Comparison of ENCODE assay signal across 26 cellular contexts in genomic region chr21:46145159-46145839, GRCh38. TPM values are rescaled to one million over a fixed set of nuclear protein-coding genes. Genes with fewer than 3 reads are reported as not detected.
A peak's percentile ranks its signal among the peaks of the same experiment; 100 is the strongest.
DNase-seq lines count a peak whose midpoint lies in the region; ATAC-seq and TF ChIP-seq lines count a peak whose summit lies in the region.
"Had no signal": no experiment of that assay in that cellular context is flagged by ENCODE, and none has a peak within 500 bp of the region (broad histone marks: within the 10 kb centered on the region; RNA-seq: fewer than 3 reads in every experiment).

No MANE protein-coding gene starts in this region.

- peaks cover 7% of the 10 kb centered on the region for H3F3A ChIP-seq in PC-3 (ENCODE audit: low read length, unreplicated experiment)

- no peak overlapping the region for H3K27ac Mint-ChIP-seq in activated T-helper 17 cell treated with anti-CD3 and anti-CD28 coated beads, Interleukin-2, amount 50 U/mL, for 72 hours

- H3K9me3 ChIP-seq in HEK293 (ENCODE audit: control insufficient read depth, insufficient read depth, low read depth, low read length) (no peaks in the 10 kb centered on the region), sigmoid colon (no peaks in the 10 kb centered on the region), PC-3 (ENCODE audit: low read length) (no peaks in the 10 kb centered on the region)
- H3K9me3 ChIP-seq: ascending aorta, transverse colon had no signal

- H3K9ac ChIP-seq in PC-3 (ENCODE audit: low read length) = no peak overlapping the region
- H3K9ac ChIP-seq: KMS-11 had no signal

- no TSS peak for BruUV-seq in PC-3 (replicated peaks; lab: Mats Ljungman, UMichigan)

- TF ChIP-seq EP300 in sigmoid colon (IDR thresholded peaks at IDR 0.05) = no peak

- WGBS in sigmoid colon, 2 donors = 87 to 92% methylated on average over 51 of the region's 51 CpGs

- no peaks in the 10 kb centered on the region for H3K9me3 Mint-ChIP-seq in activated T-helper 17 cell treated with anti-CD3 and anti-CD28 coated beads, Interleukin-2, amount 50 U/mL, for 72 hours
- H3K9me3 Mint-ChIP-seq: activated naive CD4-positive, alpha-beta T cell treated with anti-CD3 and anti-CD28 coated beads, Interleukin-2, amount 10 ng/mL, durations not matched to agents 7 days and 5 days; activated T-cell treated with anti-CD3 and anti-CD28 coated beads, Interleukin-2, amount 50 U/mL, for 72 hours; stimulated activated naive CD8-positive, alpha-beta T cell treated with anti-CD3 and anti-CD28 coated beads, Interleukin-15, Interleukin-2, amounts not matched to agents 100 ng/mL and 50 ng/mL, for 24 hours had no signal

- H3K9me2 ChIP-seq in PC-3 (replicated peaks; ENCODE audit: low read length) = no peaks in the 10 kb centered on the region

- no peak for TF ChIP-seq CTCF in HEK293 (tag by site-specific recombination; IDR thresholded peaks at IDR 0.05)
- no peak for TF ChIP-seq CTCF in sigmoid colon (IDR thresholded peaks at IDR 0.05)
- no peak for TF ChIP-seq CTCF in PC-3 (conservative IDR thresholded peaks at IDR 0.05; ENCODE audit: low read depth, low read length)

- POLR2A ChIA-PET in HEK293 (lab: Yijun Ruan, JAX) (no interaction called here), PC-3 (lab: Charles Lee; ENCODE audit: unreplicated experiment) (no interaction called here)

- H3K27ac ChIP-seq in HEK293 (ENCODE audit: extremely low read depth, low read depth, low read length) (no peak overlapping the region), sigmoid colon (no peak overlapping the region), PC-3 (ENCODE audit: low read length) (no peak overlapping the region)
- H3K27ac ChIP-seq: ascending aorta, KMS-11, transverse colon had no signal

- TF ChIP-seq POLR2A in sigmoid colon (IDR thresholded peaks at IDR 0.05) = no peak

- H3K27me3 Mint-ChIP-seq in activated T-helper 17 cell treated with anti-CD3 and anti-CD28 coated beads, Interleukin-2, amount 50 U/mL, for 72 hours = no peaks in the 10 kb centered on the region

- H3K4me2 ChIP-seq in PC-3 (ENCODE audit: low read length) = no peak overlapping the region
- H3K4me2 ChIP-seq: KMS-11 had no signal

- no peaks in the 10 kb centered on the region for H4K20me1 ChIP-seq in PC-3 (ENCODE audit: low read length)

- no peak for ATAC-seq in activated T-helper 17 cell treated with anti-CD3 and anti-CD28 coated beads, Interleukin-2, amount 50 U/mL, for 72 hours (replicated peaks)
- ATAC-seq in left lobe of liver (peak; percentile 10), PC-3 (no peak)
- ATAC-seq: activated T-cell treated with anti-CD3 and anti-CD28 coated beads, Interleukin-2, amount 50 U/mL, for 72 hours; GM12878 had no signal

- no peaks in the 10 kb centered on the region for H3K4me1 Mint-ChIP-seq in activated T-helper 17 cell treated with anti-CD3 and anti-CD28 coated beads, Interleukin-2, amount 50 U/mL, for 72 hours

- H3K4me3 ChIP-seq in HEK293 (ENCODE audit: low read depth, low read length) (no peak overlapping the region), sigmoid colon (no peak overlapping the region), PC-3 (ENCODE audit: low read length) (no peak overlapping the region)
- H3K4me3 ChIP-seq: ascending aorta, GM12878, transverse colon had no signal

- H3K4me3 Mint-ChIP-seq in activated T-helper 17 cell treated with anti-CD3 and anti-CD28 coated beads, Interleukin-2, amount 50 U/mL, for 72 hours = peak overlapping the region; percentile 85
- H3K4me3 Mint-ChIP-seq: activated naive CD4-positive, alpha-beta T cell treated with anti-CD3 and anti-CD28 coated beads, Interleukin-2, amount 10 ng/mL, durations not matched to agents 7 days and 5 days; stimulated activated naive CD8-positive, alpha-beta T cell treated with anti-CD3 and anti-CD28 coated beads, Interleukin-15, Interleukin-2, amounts not matched to agents 100 ng/mL and 50 ng/mL, for 24 hours had no signal

- H2AFZ ChIP-seq in PC-3 (ENCODE audit: low read length) = no peak overlapping the region

- H3K4me1 ChIP-seq in HEK293 (ENCODE audit: control insufficient read depth, insufficient read depth, low read length) (0 out of 2 replicates have a peak, but pooled peaks cover 4% of the 10 kb centered on the region), sigmoid colon (peaks cover 0 to 10% (median 6%) of the 10 kb centered on the region in 4 donors), PC-3 (ENCODE audit: insufficient read depth, low read length) (peaks cover 5% of the 10 kb centered on the region; the same call in 1 of the 2 replicates)
- H3K4me1 ChIP-seq: ascending aorta had no signal

- H3K27me3 ChIP-seq in sigmoid colon = no peaks in the 10 kb centered on the region
- no peaks in the 10 kb centered on the region for H3K27me3 ChIP-seq in PC-3 (ENCODE audit: low read length)
- H3K27me3 ChIP-seq: ascending aorta, transverse colon had no signal

- no peaks in the 10 kb centered on the region for H3K36me3 Mint-ChIP-seq in activated T-helper 17 cell treated with anti-CD3 and anti-CD28 coated beads, Interleukin-2, amount 50 U/mL, for 72 hours (ENCODE audit: low read depth)
- H3K36me3 Mint-ChIP-seq: activated naive CD4-positive, alpha-beta T cell treated with anti-CD3 and anti-CD28 coated beads, Interleukin-2, amount 10 ng/mL, durations not matched to agents 7 days and 5 days had no signal

- intact Hi-C loops in sigmoid colon (cut with DNase I) = no loop called here
- intact Hi-C loops in PC-3 (cut with micrococcal nuclease) = loop anchor here (5.0 kb wide), 1 partner anchor 142 kb away; the partner anchor contains the start of genes MCM3AP and YBEY

- CTCF ChIA-PET in HEK293 (lab: Yijun Ruan, JAX) = no interaction called here
- CTCF ChIA-PET in PC-3 (lab: Charles Lee) = no interaction called here

- peak; percentile 52 for DNase-seq in left lobe of liver (ENCODE audit: low spot score)
- peak; percentile 66 for DNase-seq in sigmoid colon
- no peak for DNase-seq in PC-3
- no peak for DNase-seq in GM03348 (ENCODE audit: low spot score)
- DNase-seq in AG08396 (ENCODE audit: low spot score) = no peak
- no peak for DNase-seq in activated CD8-positive, alpha-beta memory T cell treated with anti-CD3 and anti-CD28 coated beads, Interleukin-2, amount 50 U/mL, for 48 hours
- DNase-seq: activated CD8-positive, alpha-beta memory T cell treated with anti-CD3 and anti-CD28 coated beads for 24 hours; activated naive CD4-positive, alpha-beta T cell treated with anti-CD3 and anti-CD28 coated beads, Interleukin-2, amount 10 ng/mL, durations not matched to agents 7 days and 5 days; activated T-cell treated with anti-CD3 and anti-CD28 coated beads, Interleukin-2, amount 50 U/mL, for 72 hours; central memory CD4-positive, alpha-beta T cell; DMS79; foreskin fibroblast; NCI-H187; SHP77; small intestine; stimulated activated CD4-positive, alpha-beta T cell treated with anti-CD3 and anti-CD28 coated beads, Interleukin-4, amount 100 ng/mL, for 1 hour; transverse colon had no signal

- H3K36me3 ChIP-seq in HEK293 (ENCODE audit: control insufficient read depth in 2 of 2, insufficient read depth in 1 of 2, low read length in 2 of 2) (no peaks in the 10 kb centered on the region), sigmoid colon (no peaks in the 10 kb centered on the region), PC-3 (ENCODE audit: low read depth, low read length) (no peaks in the 10 kb centered on the region)
- H3K36me3 ChIP-seq: ascending aorta, transverse colon had no signal

- no peaks in the 10 kb centered on the region for H3K79me2 ChIP-seq in PC-3 (ENCODE audit: low read length)

TF ChIP-seq in HEK293, 187 proteins besides CTCF, POLR2A, EP300 and RAD21:
- TF ChIP-seq ZNF112 (tag by site-specific recombination; IDR thresholded peaks at IDR 0.05) = no peak
- no peak for TF ChIP-seq PRDM1 (tag by site-specific recombination; IDR thresholded peaks at IDR 0.05)
- TF ChIP-seq KLF7 (tag by site-specific recombination; IDR thresholded peaks at IDR 0.05; ENCODE audit: borderline replicate concordance) = no peak
- TF ChIP-seq ZNF394 (tag by site-specific recombination; IDR thresholded peaks at IDR 0.05; ENCODE audit: borderline replicate concordance) = no peak
- peak; percentile 50; the same call in 1 of the 2 replicates for TF ChIP-seq ZBTB10 (tag by site-specific recombination; IDR thresholded peaks at IDR 0.05)
TF ChIP-seq in HEK293: peak in this region for 1.

RNA-seq across cellular contexts. Expression of gene FTCD, which starts 10.1 kb away (rescaled TPM):
- total RNA-seq in activated T-helper 17 cell treated with anti-CD3 and anti-CD28 coated beads, Interleukin-2, amount 50 U/mL, for 72 hours = under 1 TPM in 1 of 2 donors, not detected in 1; 0.24 TPM
- total RNA-seq in left lobe of liver = 668 TPM
- 1 to 10 TPM in 1 of 4 donors, not detected in 3; 1.4 TPM for total RNA-seq in sigmoid colon
- under 1 TPM in 1 of 3 donors, not detected in 2; 0.20 TPM for polyA plus RNA-seq in sigmoid colon
- total RNA-seq in PC-3 (2014; rRNA removed) = 0.40 and 0.58 TPM in 2 replicates
- total RNA-seq: epithelial cell of proximal tubule, lung microvascular endothelial cell, transverse colon had no signal

RNA-seq across cellular contexts. Expression of gene SPATC1L, which starts 39.0 kb away (rescaled TPM):
- 1 to 10 TPM; 3.8 to 6.7 TPM for total RNA-seq in activated T-helper 17 cell treated with anti-CD3 and anti-CD28 coated beads, Interleukin-2, amount 50 U/mL, for 72 hours
- total RNA-seq in left lobe of liver (0.40 TPM), sigmoid colon (10 to 100 TPM in 1 of 4 donors, 1 to 10 TPM in 2, under 1 TPM in 1; 0.95 to 18.3 (median 7.1) TPM), PC-3 (2014; rRNA removed) (41.7 and 49.5 TPM in 2 replicates)
- polyA plus RNA-seq in sigmoid colon = 10 to 100 TPM in 1 of 3 donors, 1 to 10 TPM in 2; 3.2 to 11.0 (median 7.8) TPM

RNA-seq across cellular contexts. Expression of gene COL6A2, which starts 47.4 kb away (rescaled TPM):
- total RNA-seq in activated T-helper 17 cell treated with anti-CD3 and anti-CD28 coated beads, Interleukin-2, amount 50 U/mL, for 72 hours = 10 to 100 TPM in 1 of 2 donors, 1 to 10 TPM in 1; 3.3 to 10.1 TPM
- total RNA-seq in left lobe of liver (34.9 TPM), sigmoid colon (1,000 to 10,000 TPM in 2 of 4 donors, 100 to 1,000 TPM in 2; 570 to 1,745 (median 1,082) TPM), PC-3 (2014; rRNA removed) (521 and 654 TPM in 2 replicates)
- 100 to 1,000 TPM in 1 of 3 donors, 10 to 100 TPM in 2; 14.3 to 233 (median 37.8) TPM for polyA plus RNA-seq in sigmoid colon
- total RNA-seq: HT-29 had no signal

Comparison
In these comparisons a context has a peak if more than half of its experiments do, and no peak if none do; other contexts are left out.
1. DNase-seq: peak in left lobe of liver (single experiment) and sigmoid colon (single experiment); none in PC-3 (single experiment), GM03348 (single experiment), AG08396 (single experiment) and activated CD8-positive, alpha-beta memory T cell treated with anti-CD3 and anti-CD28 coated beads, Interleukin-2, amount 50 U/mL, for 48 hours (single experiment).
2. RNA of gene FTCD, which starts 10.1 kb away (total RNA-seq): 668 TPM in left lobe of liver (single experiment); 0.40 to 0.58 TPM in PC-3, 1.4 TPM in sigmoid colon and 0.24 TPM in activated T-helper 17 cell treated with anti-CD3 and anti-CD28 coated beads, Interleukin-2, amount 50 U/mL, for 72 hours; every median in the first group is over 100 times any median in the second.
3. RNA of gene COL6A2, which starts 47.4 kb away (total RNA-seq): 570 to 1,745 TPM in sigmoid colon and 521 to 654 TPM in PC-3; 34.9 TPM in left lobe of liver (single experiment) and 3.3 to 10.1 TPM in activated T-helper 17 cell treated with anti-CD3 and anti-CD28 coated beads, Interleukin-2, amount 50 U/mL, for 72 hours; every median in the first group is over 10 times any median in the second.